Comparison of ENCODE assay signal across 9 cellular contexts in the genomic region with DNA sequence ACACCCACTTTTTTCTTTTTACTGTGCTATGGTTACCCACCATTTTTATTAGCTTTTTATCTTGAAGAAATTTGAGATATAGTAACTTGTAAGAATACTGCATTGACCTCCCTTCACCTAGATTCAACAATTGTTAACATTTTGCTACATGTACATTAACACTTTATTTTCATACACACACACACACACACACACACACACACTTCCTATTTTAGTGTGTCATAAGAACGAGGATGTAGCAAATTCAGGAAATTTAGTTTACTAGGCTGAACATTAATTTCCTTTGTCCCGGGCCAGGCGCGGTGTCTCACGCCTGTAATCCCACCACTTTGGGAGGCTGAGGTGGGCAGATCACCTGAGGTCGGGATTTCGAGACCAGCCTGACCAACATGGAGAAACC. TPM values are rescaled to one million over a fixed set of nuclear protein-coding genes. Genes with fewer than 3 reads are reported as not detected.
DNase-seq lines count a peak whose midpoint lies in the region; ATAC-seq, FAIRE-seq and TF ChIP-seq lines count a peak whose summit lies in the region.
"Had no signal": no experiment of that assay in that cellular context is flagged by ENCODE, and none has a peak within 500 bp of the region (broad histone marks: within the 10 kb centered on the region; RNA-seq: fewer than 3 reads in every experiment).

No MANE protein-coding gene starts in this region.

- H3K36me3 Mint-ChIP-seq in activated naive CD4-positive, alpha-beta T cell treated with anti-CD3 and anti-CD28 coated beads, Interleukin-2, amount 10 ng/mL, durations not matched to agents 7 days and 5 days, result peaks cover 14% of the 10 kb centered on the region
- peaks cover 0 to 11% of the 10 kb centered on the region in 2 donors for H3K36me3 Mint-ChIP-seq in activated naive CD4-positive, alpha-beta T cell treated with anti-CD3 and anti-CD28 coated beads, Interleukin-2, amount 50 U/mL, for 72 hours
- peaks cover 4% of the 10 kb centered on the region for H3K36me3 Mint-ChIP-seq in activated CD4-positive, alpha-beta memory T cell treated with anti-CD3 and anti-CD28 coated beads for 36 hours

- H3K36me3 ChIP-seq in HepG2 (replicated peaks in 1 of 2; ENCODE audit: control insufficient read depth in 1 of 2, insufficient read depth in 2 of 2, low read length in 2 of 2) (0 out of 5 replicates have a peak, but pooled peaks cover 0 to 7% of the 10 kb centered on the region in 2 experiments), transverse colon (peaks cover 0 to 10% (median 2%) of the 10 kb centered on the region in 4 donors)

- no TSS peak for BruUV-seq in HepG2 (replicated peaks; lab: Mats Ljungman, UMichigan)

- intact Hi-C loops in activated CD4-positive, alpha-beta memory T cell treated with anti-CD3 and anti-CD28 coated beads for 36 hours (cut with micrococcal nuclease), result loop anchor here (5.0 kb wide), 2 partner anchors 143 to 547 kb away; a partner anchor contains a TSS
- intact Hi-C loops in HepG2 (cut with micrococcal nuclease; ENCODE audit: unreplicated experiment), result no loop called here
- intact Hi-C loops in transverse colon (cut with DNase I; ENCODE audit: low total_unique reads), result loop anchor here (10.0 kb wide), 1 partner anchor 75 kb away; no protein-coding TSS in a partner anchor

- peaks cover 25% of the 10 kb centered on the region for H3K79me2 ChIP-seq in HepG2 (ENCODE audit: insufficient read depth, low read length)

- no peaks in the 10 kb centered on the region; the same call in 1 of the 2 replicates for H4K20me1 ChIP-seq in HepG2 (ENCODE audit: insufficient read depth, low read length)

- ATAC-seq in activated naive CD4-positive, alpha-beta T cell treated with anti-CD3 and anti-CD28 coated beads, Interleukin-2, amount 50 U/mL, for 72 hours, result no peak
- no peak for ATAC-seq in HepG2

- no peaks in the 10 kb centered on the region for H3K9me3 Mint-ChIP-seq in activated naive CD4-positive, alpha-beta T cell treated with anti-CD3 and anti-CD28 coated beads, Interleukin-2, amount 10 ng/mL, durations not matched to agents 7 days and 5 days
- H3K9me3 Mint-ChIP-seq in activated naive CD4-positive, alpha-beta T cell treated with anti-CD3 and anti-CD28 coated beads, Interleukin-2, amount 50 U/mL, for 72 hours, result no peaks in the 10 kb centered on the region
- H3K9me3 Mint-ChIP-seq in activated CD4-positive, alpha-beta memory T cell treated with anti-CD3 and anti-CD28 coated beads for 36 hours, result no peaks in the 10 kb centered on the region

- TF ChIP-seq CTCF in HepG2 (CRISPR knock-in tag; IDR thresholded peaks at IDR 0.05) (no peak), transverse colon (IDR thresholded peaks at IDR 0.05) (no peak)

- no peak for FAIRE-seq in HepG2 (lab: Jason Lieb, UNC)

- no peaks in the 10 kb centered on the region; a peak in 1 of 5 replicates for H3K27me3 ChIP-seq in HepG2 (ENCODE audit: control insufficient read depth in 1 of 2, insufficient read depth in 2 of 2, low read length in 2 of 2)
- H3K27me3 ChIP-seq in transverse colon, result no peaks in the 10 kb centered on the region

- TF ChIP-seq EP300 in HepG2 (IDR thresholded peaks at IDR 0.05; ENCODE audit: low read depth in 2 of 2, low read length in 2 of 2), result no peak
- TF ChIP-seq EP300 in HepG2 (CRISPR knock-in tag; IDR thresholded peaks at IDR 0.05; ENCODE audit: borderline replicate concordance), result no peak
- no peak for TF ChIP-seq EP300 in transverse colon (IDR thresholded peaks at IDR 0.05; ENCODE audit: low read depth)

- in situ Hi-C loops in HepG2 (cut with HindIII; ENCODE audit: extremely low pct_ligation_motif_present, low pct_unique_long_range_greater_than_20kb), result no loop called here
- in situ Hi-C loops in transverse colon (cut with MboI; ENCODE audit: low pct_ligation_motif_present in 1 of 4, low pct_unique_long_range_greater_than_20kb in 1 of 4, low sequenced_read_pairs in 3 of 4), result no loop called here

- TF ChIP-seq RAD21 in HepG2 (CRISPR knock-in tag; IDR thresholded peaks at IDR 0.05), result no peak

- no peaks in the 10 kb centered on the region for H3K9me3 ChIP-seq in HepG2 (ENCODE audit: low read length)
- no peaks in the 10 kb centered on the region for H3K9me3 ChIP-seq in transverse colon

- H3K4me3 ChIP-seq in HepG2 (replicated peaks in 1 of 3; ENCODE audit: insufficient read depth in 1 of 3, low read depth in 2 of 3, low read length in 3 of 3), result peak overlapping the region in 1 of 3 experiments; percentile 96; a peak in 1 of 6 replicates
- H3K4me3 ChIP-seq in transverse colon, result no peak overlapping the region

- H3K4me2 ChIP-seq in HepG2 (ENCODE audit: low read depth, low read length), result peak overlapping the region; percentile 75; the same call in 1 of the 2 replicates

- peak overlapping the region; percentile 97; the same call in 1 of the 2 replicates for H3K9ac ChIP-seq in HepG2 (ENCODE audit: insufficient read depth, low read depth, low read length)

- DNase-seq in activated naive CD4-positive, alpha-beta T cell treated with anti-CD3 and anti-CD28 coated beads, Interleukin-2, amount 10 ng/mL, durations not matched to agents 7 days and 5 days, result no peak
- no peak for DNase-seq in activated naive CD4-positive, alpha-beta T cell treated with anti-CD3 and anti-CD28 coated beads, Interleukin-2, amount 50 U/mL, for 72 hours (ENCODE audit: low spot score in 2 of 2)
- no peak for DNase-seq in activated CD4-positive, alpha-beta memory T cell treated with anti-CD3 and anti-CD28 coated beads for 36 hours
- no peak for DNase-seq in HepG2 (ENCODE audit: low spot score)
- no peak for DNase-seq in transverse colon
- DNase-seq in SKM-1 (lab: John Stamatoyannopoulos, UW; ENCODE audit: unreplicated experiment), result no peak
- DNase-seq in HT-29 (ENCODE audit: low spot score), result no peak
- no peak for DNase-seq in stimulated activated CD4-positive, alpha-beta T cell treated with anti-CD3 and anti-CD28 coated beads, Interleukin-4, amount 100 ng/mL, for 4 hours
- DNase-seq: COR-L47 had no signal

- peaks cover 37% of the 10 kb centered on the region for H3K4me1 ChIP-seq in HepG2 (ENCODE audit: insufficient read depth, low read length)
- peaks cover 17 to 39% (median 19%) of the 10 kb centered on the region in 4 donors for H3K4me1 ChIP-seq in transverse colon

- TF ChIP-seq POLR2A in HepG2 (IDR thresholded peaks at IDR 0.05; ENCODE audit: insufficient read depth in 1 of 2, low read depth in 2 of 2, low read length in 2 of 2) (no peak), transverse colon (IDR thresholded peaks at IDR 0.05) (no peak)

- 98% methylated on average over 7 of the region's 7 CpGs for WGBS in HepG2 (ENCODE audit: low lambda C conversion rate)
- WGBS in transverse colon (ENCODE audit: low coverage in 1 of 2), 2 donors, result 72 to 81% methylated on average over 7 of the region's 7 CpGs

- H3K27me3 Mint-ChIP-seq in activated naive CD4-positive, alpha-beta T cell treated with anti-CD3 and anti-CD28 coated beads, Interleukin-2, amount 10 ng/mL, durations not matched to agents 7 days and 5 days, result no peaks in the 10 kb centered on the region
- no peaks in the 10 kb centered on the region for H3K27me3 Mint-ChIP-seq in activated CD4-positive, alpha-beta memory T cell treated with anti-CD3 and anti-CD28 coated beads for 36 hours

- CTCF ChIA-PET in activated naive CD4-positive, alpha-beta T cell treated with anti-CD3 and anti-CD28 coated beads, Interleukin-2, amount 10 ng/mL, durations not matched to agents 7 days and 5 days (lab: Charles Lee), result interaction anchor here (0.6 kb wide), 1 partner anchor 367 kb away, joined by 4 read pairs; no protein-coding TSS in a partner anchor
- CTCF ChIA-PET in activated CD4-positive, alpha-beta memory T cell treated with anti-CD3 and anti-CD28 coated beads for 36 hours (lab: Charles Lee), result no interaction called here
- CTCF ChIA-PET in HepG2 (lab: Yijun Ruan, JAX; ENCODE audit: low intra/inter-chr PET ratio, low total read pairs), result no interaction called here

- POLR2A ChIA-PET in activated CD4-positive, alpha-beta memory T cell treated with anti-CD3 and anti-CD28 coated beads for 36 hours (lab: Charles Lee), result no interaction called here
- POLR2A ChIA-PET in HepG2 (lab: Yijun Ruan, JAX), result interaction anchor here (1.0 kb wide), 1 partner anchor 9 kb away, joined by 4 read pairs; a partner anchor contains a TSS

- H2AFZ ChIP-seq in HepG2 (ENCODE audit: low read length), result no peak overlapping the region

- H3K27ac ChIP-seq in HepG2 (ENCODE audit: extremely low read length, insufficient read depth, low read length), result peak overlapping the region; percentile 83
- peak overlapping the region; percentile 89 to 98 (median 92) for H3K27ac ChIP-seq in transverse colon

- H3K4me3 Mint-ChIP-seq in activated naive CD4-positive, alpha-beta T cell treated with anti-CD3 and anti-CD28 coated beads, Interleukin-2, amount 10 ng/mL, durations not matched to agents 7 days and 5 days, result peak overlapping the region; percentile 99
- peak overlapping the region; percentile 94 for H3K4me3 Mint-ChIP-seq in activated CD4-positive, alpha-beta memory T cell treated with anti-CD3 and anti-CD28 coated beads for 36 hours

- peaks cover 28% of the 10 kb centered on the region for H3K4me1 Mint-ChIP-seq in activated naive CD4-positive, alpha-beta T cell treated with anti-CD3 and anti-CD28 coated beads, Interleukin-2, amount 10 ng/mL, durations not matched to agents 7 days and 5 days
- peaks cover 21% of the 10 kb centered on the region for H3K4me1 Mint-ChIP-seq in activated CD4-positive, alpha-beta memory T cell treated with anti-CD3 and anti-CD28 coated beads for 36 hours (ENCODE audit: low read depth)

- H3K27ac Mint-ChIP-seq in activated naive CD4-positive, alpha-beta T cell treated with anti-CD3 and anti-CD28 coated beads, Interleukin-2, amount 10 ng/mL, durations not matched to agents 7 days and 5 days, result no peak overlapping the region
- peak overlapping the region in 1 of 2 donors; percentile 97 for H3K27ac Mint-ChIP-seq in activated naive CD4-positive, alpha-beta T cell treated with anti-CD3 and anti-CD28 coated beads, Interleukin-2, amount 50 U/mL, for 72 hours
- H3K27ac Mint-ChIP-seq in activated CD4-positive, alpha-beta memory T cell treated with anti-CD3 and anti-CD28 coated beads for 36 hours, result no peak overlapping the region

RNA-seq across cellular contexts. Expression of a gene that starts 1.1 kb away (rescaled TPM):
- 100 to 1,000 TPM in 1 of 2 donors, 10 to 100 TPM in 1; 77.5 to 129 TPM for total RNA-seq in activated naive CD4-positive, alpha-beta T cell treated with anti-CD3 and anti-CD28 coated beads, Interleukin-2, amount 50 U/mL, for 72 hours
- total RNA-seq in activated CD4-positive, alpha-beta memory T cell treated with anti-CD3 and anti-CD28 coated beads for 36 hours, result 10 to 100 TPM; 95.5 to 97.9 TPM
- total RNA-seq in HepG2 (2016; rRNA removed; fragmentation: Illumina TruSeq; extraction: Trizol), result 90.9 and 134 TPM in 2 replicates
- total RNA-seq in HepG2 (2016; cell fraction: cytosol; rRNA removed; fragmentation: Illumina TruSeq; extraction: Trizol; ENCODE audit: low read depth), result 16.2 and 17.3 TPM in 2 replicates
- 91.3 and 151 TPM in 2 replicates for total RNA-seq in HepG2 (2016; cell fraction: insoluble cytoplasmic fraction; rRNA removed; fragmentation: Illumina TruSeq; extraction: Trizol)
- 27.2 and 27.7 TPM in 2 replicates for total RNA-seq in HepG2 (2016; cell fraction: membrane; rRNA removed; fragmentation: Illumina TruSeq; extraction: Trizol)
- 39.2 and 45.9 TPM in 2 replicates for total RNA-seq in HepG2 (2016; cell fraction: nucleus; rRNA removed; fragmentation: Illumina TruSeq; extraction: Trizol)
- 67.2 and 69.3 TPM in 2 replicates for polyA plus RNA-seq in HepG2 (2011; rRNA removed)
- 55.4 and 71.3 TPM in 2 replicates for polyA plus RNA-seq in HepG2 (2011; cell fraction: cytosol; rRNA removed)
- 15.4 and 18.8 TPM in 2 replicates for polyA plus RNA-seq in HepG2 (2011; cell fraction: nucleus; rRNA removed)
- 68.2 and 73.3 TPM in 2 replicates for polyA plus RNA-seq in HepG2 (2012)
- 7.5 and 7.7 TPM in 2 replicates for polyA plus RNA-seq in HepG2 (2016; cell fraction: cytosol; fragmentation: Illumina TruSeq; extraction: Trizol; ENCODE audit: low read depth)
- 144 and 152 TPM in 2 replicates for polyA plus RNA-seq in HepG2 (2016; cell fraction: insoluble cytoplasmic fraction; fragmentation: Illumina TruSeq; extraction: Trizol; ENCODE audit: low read depth)
- 14.8 and 15.1 TPM in 2 replicates for polyA plus RNA-seq in HepG2 (2016; cell fraction: membrane; fragmentation: Illumina TruSeq; extraction: Trizol; ENCODE audit: low read depth)
- polyA plus RNA-seq in HepG2 (2016; cell fraction: nucleus; fragmentation: Illumina TruSeq; extraction: Trizol; ENCODE audit: insufficient read depth, low read depth), result 60.0 and 63.8 TPM in 2 replicates
- 53.2 and 88.3 TPM in 2 replicates for polyA minus RNA-seq in HepG2 (2011; rRNA and poly(A)+ RNA removed; ENCODE audit: low replicate concordance)
- polyA minus RNA-seq in HepG2 (2011; cell fraction: cytosol; rRNA and poly(A)+ RNA removed), result 26.9 and 29.5 TPM in 2 replicates
- polyA minus RNA-seq in HepG2 (2011; cell fraction: nucleus; rRNA and poly(A)+ RNA removed), result 24.2 and 38.3 TPM in 2 replicates
- 100 to 1,000 TPM; 103 to 142 (median 107) TPM for total RNA-seq in transverse colon
- 40.2 and 63.3 TPM in 2 replicates for total RNA-seq in HT-29 (2014; rRNA removed; shearing (Covaris generic))

RNA-seq across cellular contexts. Expression of a gene that starts 8.9 kb away (rescaled TPM):
- 10 to 100 TPM; 22.3 to 34.5 TPM for total RNA-seq in activated naive CD4-positive, alpha-beta T cell treated with anti-CD3 and anti-CD28 coated beads, Interleukin-2, amount 50 U/mL, for 72 hours
- 10 to 100 TPM; 34.5 to 36.2 TPM for total RNA-seq in activated CD4-positive, alpha-beta memory T cell treated with anti-CD3 and anti-CD28 coated beads for 36 hours
- 13.4 and 13.5 TPM in 2 replicates for total RNA-seq in HepG2 (2016; rRNA removed; fragmentation: Illumina TruSeq; extraction: Trizol)
- 8.7 and 9.3 TPM in 2 replicates for total RNA-seq in HepG2 (2016; cell fraction: cytosol; rRNA removed; fragmentation: Illumina TruSeq; extraction: Trizol; ENCODE audit: low read depth)
- total RNA-seq in HepG2 (2016; cell fraction: insoluble cytoplasmic fraction; rRNA removed; fragmentation: Illumina TruSeq; extraction: Trizol), result 11.7 and 11.9 TPM in 2 replicates
- 17.2 and 17.6 TPM in 2 replicates for total RNA-seq in HepG2 (2016; cell fraction: membrane; rRNA removed; fragmentation: Illumina TruSeq; extraction: Trizol)
- total RNA-seq in HepG2 (2016; cell fraction: nucleus; rRNA removed; fragmentation: Illumina TruSeq; extraction: Trizol), result 9.3 and 13.9 TPM in 2 replicates
- 14.1 and 14.6 TPM in 2 replicates for polyA plus RNA-seq in HepG2 (2011; rRNA removed)
- polyA plus RNA-seq in HepG2 (2011; cell fraction: cytosol; rRNA removed), result 12.3 and 14.8 TPM in 2 replicates
- 6.2 and 6.7 TPM in 2 replicates for polyA plus RNA-seq in HepG2 (2011; cell fraction: nucleus; rRNA removed)
- 12.5 and 13.1 TPM in 2 replicates for polyA plus RNA-seq in HepG2 (2012)
- polyA plus RNA-seq in HepG2 (2016; cell fraction: cytosol; fragmentation: Illumina TruSeq; extraction: Trizol; ENCODE audit: low read depth), result 7.3 and 7.7 TPM in 2 replicates
- 12.8 and 13.3 TPM in 2 replicates for polyA plus RNA-seq in HepG2 (2016; cell fraction: insoluble cytoplasmic fraction; fragmentation: Illumina TruSeq; extraction: Trizol; ENCODE audit: low read depth)
- 12.3 and 13.0 TPM in 2 replicates for polyA plus RNA-seq in HepG2 (2016; cell fraction: membrane; fragmentation: Illumina TruSeq; extraction: Trizol; ENCODE audit: low read depth)
- 10.7 and 11.2 TPM in 2 replicates for polyA plus RNA-seq in HepG2 (2016; cell fraction: nucleus; fragmentation: Illumina TruSeq; extraction: Trizol; ENCODE audit: insufficient read depth, low read depth)
- 22.9 and 28.7 TPM in 2 replicates for polyA minus RNA-seq in HepG2 (2011; rRNA and poly(A)+ RNA removed; ENCODE audit: low replicate concordance)
- 11.3 and 13.1 TPM in 2 replicates for polyA minus RNA-seq in HepG2 (2011; cell fraction: cytosol; rRNA and poly(A)+ RNA removed)
- 15.7 and 16.4 TPM in 2 replicates for polyA minus RNA-seq in HepG2 (2011; cell fraction: nucleus; rRNA and poly(A)+ RNA removed)
- total RNA-seq in transverse colon, result 100 to 1,000 TPM in 1 of 4 donors, 10 to 100 TPM in 3; 44.0 to 115 (median 59.6) TPM
- 23.7 and 24.5 TPM in 2 replicates for total RNA-seq in HT-29 (2014; rRNA removed; shearing (Covaris generic))
